ENCODE assay signal across 16 cellular contexts in genomic region chr5:37867634-37868033, GRCh38. TPM values are rescaled to one million over a fixed set of nuclear protein-coding genes. Genes with fewer than 3 reads are reported as not detected.
"Had no signal": no experiment of that assay in that cellular context is flagged by ENCODE, and none has a peak within 500 bp of the region (broad histone marks: within the 10 kb centered on the region; RNA-seq: fewer than 3 reads in every experiment).

No MANE protein-coding gene starts in this region.

- H3K4me1 ChIP-seq: esophagus squamous epithelium, gastrocnemius medialis, lower lobe of right lung, tibial artery, vagina had no signal

- H3K4me3 ChIP-seq: cardiac muscle cell, esophagus squamous epithelium, gastrocnemius medialis, lower lobe of right lung, mucosa of descending colon, tibial artery, vagina had no signal

- ATAC-seq: gastrocnemius medialis; lower lobe of right lung; mucosa of descending colon; naive thymus-derived CD8-positive, alpha-beta T cell; right cardiac atrium; stimulated activated effector memory CD8-positive, alpha-beta T cell treated with anti-CD3 and anti-CD28 coated beads, Interleukin-12 subunit alpha, Interleukin-12 subunit beta, amount 100 ng/mL, for 72 hours had no signal

- H3K27ac ChIP-seq: cardiac muscle cell, esophagus squamous epithelium, gastrocnemius medialis, lower lobe of right lung, tibial artery, vagina had no signal

- DNase-seq: activated CD4-positive, alpha-beta T cell treated with anti-CD3 and anti-CD28 coated beads, Interleukin-2, amount 50 U/mL, for 4 hours; activated CD4-positive, CD25-positive, alpha-beta regulatory T cell treated with anti-CD3 and anti-CD28 coated beads, Interleukin-2, amount 50 U/mL, for 72 hours; activated effector memory CD4-positive, alpha-beta T cell treated with anti-CD3 and anti-CD28 coated beads, Interleukin-2, amount 50 U/mL, for 16 hours; activated T-cell treated with anti-CD3 and anti-CD28 coated beads, Interleukin-2, amount 50 U/mL, for 1 hour; esophagus squamous epithelium; gastrocnemius medialis; hypothalamus; lower lobe of right lung; mucosa of descending colon; naive thymus-derived CD8-positive, alpha-beta T cell; right cardiac atrium; small intestine; tibial artery had no signal

- H3K27me3 ChIP-seq: cardiac muscle cell, esophagus squamous epithelium, tibial artery, vagina had no signal

- H3K9me3 ChIP-seq: gastrocnemius medialis, lower lobe of right lung, mucosa of descending colon, tibial artery, vagina had no signal

- H3K36me3 ChIP-seq: cardiac muscle cell, esophagus squamous epithelium, gastrocnemius medialis, lower lobe of right lung, tibial artery, vagina had no signal

RNA-seq across cellular contexts. Expression of gene GDNF, which starts 27.8 kb away (rescaled TPM):
- total RNA-seq: cardiac muscle cell; lower lobe of right lung; naive thymus-derived CD8-positive, alpha-beta T cell had no signal
- polyA plus RNA-seq: cardiac muscle cell; naive thymus-derived CD8-positive, alpha-beta T cell had no signal
